In genomic region chr10:4485611-4486010, GRCh38 we compare ENCODE assay signal across 25 cellular contexts.
"Had no signal": no experiment of that assay in that cellular context is flagged by ENCODE, and none has a peak within 500 bp of the region (broad histone marks: within the 10 kb centered on the region; RNA-seq: fewer than 3 reads in every experiment).

No MANE protein-coding gene starts in this region.

- H3K4me3 ChIP-seq: colonic mucosa, coronary artery, dorsolateral prefrontal cortex, esophagus muscularis mucosa, esophagus squamous epithelium, gastrocnemius medialis, gastroesophageal sphincter, heart left ventricle, heart right ventricle had no signal

- H3K27me3 ChIP-seq: colonic mucosa, esophagus muscularis mucosa, esophagus squamous epithelium, foreskin keratinocyte, gastrocnemius medialis, gastroesophageal sphincter, heart left ventricle, heart right ventricle had no signal

- DNase-seq: colonic mucosa; cortex of kidney; dermis blood vessel endothelial cell; dorsolateral prefrontal cortex; effector CD4-positive, alpha-beta T cell; effector CD8-positive, alpha-beta T cell; effector memory CD4-positive, alpha-beta T cell; effector memory CD8-positive, alpha-beta T cell; endodermal cell; erythroblast; esophagus squamous epithelium; foreskin fibroblast; foreskin keratinocyte; foreskin melanocyte; gastrocnemius medialis; glutamatergic neuron; head of caudate nucleus; heart left ventricle; heart right ventricle had no signal

- H3K9me3 ChIP-seq: colonic mucosa, esophagus muscularis mucosa, esophagus squamous epithelium, gastrocnemius medialis, gastroesophageal sphincter, heart left ventricle, heart right ventricle had no signal

- H3K9me3 Mint-ChIP-seq: dendritic cell treated with granulocyte-macrophage colony-stimulating factor and Interleukin-4, amounts not matched to agents 40 ng/mL and 50 ng/mL, for 4 days; effector memory CD8-positive, alpha-beta T cell; endodermal cell had no signal

- H3K4me1 ChIP-seq: colonic mucosa, esophagus muscularis mucosa, esophagus squamous epithelium, foreskin keratinocyte, gastrocnemius medialis, gastroesophageal sphincter had no signal

- ATAC-seq: effector memory CD8-positive, alpha-beta T cell; esophagus mucosa; foreskin keratinocyte; gastrocnemius medialis; gastroesophageal sphincter; heart left ventricle; heart right ventricle had no signal

- H3K36me3 ChIP-seq: colonic mucosa, esophagus muscularis mucosa, esophagus squamous epithelium, gastrocnemius medialis, gastroesophageal sphincter, heart left ventricle, heart right ventricle had no signal

- H3K27ac ChIP-seq: colonic mucosa, coronary artery, dorsolateral prefrontal cortex, epithelial cell of prostate, esophagus muscularis mucosa, esophagus squamous epithelium, foreskin keratinocyte, gastrocnemius medialis, gastroesophageal sphincter, heart left ventricle, heart right ventricle had no signal

- H3K27ac Mint-ChIP-seq: dendritic cell treated with granulocyte-macrophage colony-stimulating factor and Interleukin-4, amounts not matched to agents 40 ng/mL and 50 ng/mL, for 4 days; effector memory CD8-positive, alpha-beta T cell; endodermal cell had no signal

- H3K4me3 Mint-ChIP-seq: dendritic cell treated with granulocyte-macrophage colony-stimulating factor and Interleukin-4, amounts not matched to agents 40 ng/mL and 50 ng/mL, for 4 days; effector memory CD8-positive, alpha-beta T cell; endodermal cell had no signal
